In the genomic region with DNA sequence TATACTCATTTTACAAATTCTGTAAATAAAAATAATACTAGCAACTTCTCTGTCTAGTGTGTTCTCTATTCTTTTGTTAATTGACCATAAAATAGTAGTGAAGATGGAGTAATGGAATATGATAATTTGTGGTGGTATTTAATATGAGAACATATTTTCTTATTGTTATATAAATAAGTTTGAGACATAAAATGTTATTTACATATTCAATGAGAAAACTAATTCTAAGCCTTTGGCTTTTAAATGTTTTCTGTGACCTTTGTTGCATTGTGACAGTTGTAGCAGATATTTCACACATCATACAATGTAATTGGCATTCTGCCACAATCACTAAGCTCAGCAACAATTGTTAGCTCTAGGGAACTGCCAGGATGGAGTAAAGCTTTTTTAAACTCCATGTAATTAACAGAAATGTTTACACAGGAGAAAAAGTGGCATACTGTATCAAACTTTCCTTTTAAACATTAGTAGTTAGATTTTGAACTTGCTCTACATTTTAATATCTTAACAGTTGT, we compare ENCODE assay signal across 21 cellular contexts.
DNase-seq lines count a peak whose midpoint lies in the region; ATAC-seq, FAIRE-seq and TF ChIP-seq lines count a peak whose summit lies in the region.
"Had no signal": no experiment of that assay in that cellular context is flagged by ENCODE, and none has a peak within 500 bp of the region (broad histone marks: within the 10 kb centered on the region; RNA-seq: fewer than 3 reads in every experiment).

No MANE protein-coding gene starts in this region.

- FAIRE-seq in GM12891 (lab: Jason Lieb, UNC): no peak
- FAIRE-seq: astrocyte, pancreas, TTC549 had no signal

- ATAC-seq in GM21528 (IDR thresholded peaks at IDR 0.05; ENCODE audit: low FRiP score, unreplicated experiment): no peak
- no peak for ATAC-seq in GM21423 (IDR thresholded peaks at IDR 0.05; ENCODE audit: unreplicated experiment)
- ATAC-seq: activated CD4-positive, alpha-beta T cell treated with anti-CD3 and anti-CD28 coated beads for 36 hours; effector memory CD8-positive, alpha-beta T cell; naive thymus-derived CD8-positive, alpha-beta T cell; pancreas; right lobe of liver; T-cell had no signal

- TF ChIP-seq POLR2A in GM12891 (IDR thresholded peaks at IDR 0.05; ENCODE audit: low read depth, low read length): no peak

- DNase-seq in DMS 273 (lab: John Stamatoyannopoulos, UW; ENCODE audit: unreplicated experiment) (peak; percentile 19), NCI-H1092 treated with DMSO at 0.1 percent for 48 hours (lab: John Stamatoyannopoulos, UW) (peak; percentile 34), NCI-H460 (ENCODE audit: extremely low read depth, low read depth) (peak; percentile 15), left kidney (ENCODE audit: low read depth, low spot score) (peak; percentile 10), GM12891 (ENCODE audit: insufficient read length, low spot score) (no peak)
- DNase-seq: activated CD4-positive, alpha-beta T cell treated with anti-CD3 and anti-CD28 coated beads for 36 hours; CD4-positive, CD25-positive, alpha-beta regulatory T cell; effector memory CD8-positive, alpha-beta T cell; H7; kidney glomerular epithelial cell; naive thymus-derived CD8-positive, alpha-beta T cell; NCI-H1694 treated with DMSO at 0.1 percent for 48 hours; NCI-H524 treated with DMSO at 0.1 percent for 48 hours; pancreas; right lobe of liver; T-cell; testis had no signal

TF ChIP-seq in GM12891, 5 proteins besides CTCF, POLR2A, EP300 and RAD21:
- TF ChIP-seq SPI1 (IDR thresholded peaks at IDR 0.05; ENCODE audit: low read depth, low read length) (no peak), POU2F2 (IDR thresholded peaks at IDR 0.05; ENCODE audit: low read depth, low read length) (no peak), TAF1 (IDR thresholded peaks at IDR 0.05; ENCODE audit: low read depth, low read length) (no peak), POLR2AphosphoS5 (IDR thresholded peaks at IDR 0.05; ENCODE audit: low read depth, low read length) (no peak), PAX5 (IDR thresholded peaks at IDR 0.05; ENCODE audit: insufficient read depth, low read length, severe bottlenecking) (no peak)
